1 cellular context compared by ENCODE assay signal in genomic region chr5:145680169-145680568, GRCh38.
TF ChIP-seq lines count a peak whose summit lies in the region.

No MANE protein-coding gene starts in this region.

TF ChIP-seq in HepG2, 621 proteins besides CTCF, POLR2A, EP300 and RAD21 (continued from another document):
- TF ChIP-seq USF2 (IDR thresholded peaks at IDR 0.05; ENCODE audit: low read depth, low read length) (no peak), USF2 (CRISPR knock-in tag; IDR thresholded peaks at IDR 0.05; ENCODE audit: borderline replicate concordance) (no peak), ZBTB4 (CRISPR knock-in tag; IDR thresholded peaks at IDR 0.05; ENCODE audit: borderline replicate concordance) (no peak)
TF ChIP-seq in HepG2: peak in this region for 0.
